In genomic region chr15:65409284-65409631, GRCh38 we compare ENCODE assay signal across 9 cellular contexts. TPM values are rescaled to one million over a fixed set of nuclear protein-coding genes. Genes with fewer than 3 reads are reported as not detected.
DNase-seq lines count a peak whose midpoint lies in the region; ATAC-seq and TF ChIP-seq lines count a peak whose summit lies in the region.
"Had no signal": no experiment of that assay in that cellular context is flagged by ENCODE, and none has a peak within 500 bp of the region (broad histone marks: within the 10 kb centered on the region; RNA-seq: fewer than 3 reads in every experiment).

No MANE protein-coding gene starts in this region.

- H3K9me3 ChIP-seq in AG04450 (ENCODE audit: control insufficient read depth, insufficient read depth, low read length) (no peaks in the 10 kb centered on the region), RWPE2 (ENCODE audit: severe bottlenecking) (no peaks in the 10 kb centered on the region)

- H3K36me3 Mint-ChIP-seq in GM23338 (ENCODE audit: low read depth) = peaks cover 12% of the 10 kb centered on the region
- H3K36me3 Mint-ChIP-seq in activated CD8-positive, alpha-beta memory T cell treated with anti-CD3 and anti-CD28 coated beads, Interleukin-2, amount 10 ng/mL, durations not matched to agents 7 days and 5 days = no peaks in the 10 kb centered on the region

- H3K79me2 ChIP-seq in GM23338 (replicated peaks; ENCODE audit: insufficient read depth) = peaks cover 9% of the 10 kb centered on the region; the same call in 1 of the 2 replicates

- no peak overlapping the region for H3K27ac Mint-ChIP-seq in GM23338
- H3K27ac Mint-ChIP-seq in activated CD8-positive, alpha-beta memory T cell treated with anti-CD3 and anti-CD28 coated beads, Interleukin-2, amount 10 ng/mL, durations not matched to agents 7 days and 5 days = no peak overlapping the region

- H3K9me3 Mint-ChIP-seq in GM23338 = no peaks in the 10 kb centered on the region
- no peaks in the 10 kb centered on the region for H3K9me3 Mint-ChIP-seq in activated CD8-positive, alpha-beta memory T cell treated with anti-CD3 and anti-CD28 coated beads, Interleukin-2, amount 10 ng/mL, durations not matched to agents 7 days and 5 days (ENCODE audit: low read depth)

- ATAC-seq in RWPE2 (ENCODE audit: low read depth) = peak; percentile 22; the same call in 2 of the 3 replicates
- no peak for ATAC-seq in GM23338
- no peak for ATAC-seq in activated CD8-positive, alpha-beta memory T cell treated with anti-CD3 and anti-CD28 coated beads, Interleukin-2, amount 10 ng/mL, durations not matched to agents 7 days and 5 days

- H3K27me3 ChIP-seq in AG04450 (ENCODE audit: control insufficient read depth, insufficient read depth, low read length) (peaks cover 2% of the 10 kb centered on the region), RWPE2 (ENCODE audit: insufficient read depth, poor library complexity, severe bottlenecking) (no peaks in the 10 kb centered on the region), GM23338 (ENCODE audit: insufficient read depth) (no peaks in the 10 kb centered on the region)
- H3K27me3 ChIP-seq: hepatocyte had no signal

- H3F3A ChIP-seq in GM23338 (replicated peaks; ENCODE audit: low read depth) = peaks cover 3% of the 10 kb centered on the region

- H3K4me1 ChIP-seq in RWPE2 (ENCODE audit: insufficient read depth, poor library complexity, severe bottlenecking) (no peaks in the 10 kb centered on the region), GM23338 (ENCODE audit: insufficient read depth) (peaks cover 26% of the 10 kb centered on the region)

- H3K4me3 ChIP-seq in AG04450 (ENCODE audit: low read depth, low read length) (no peak overlapping the region), RWPE2 (ENCODE audit: severe bottlenecking) (no peak overlapping the region), GM23338 (no peak overlapping the region)
- H3K4me3 ChIP-seq: hepatocyte had no signal

- H3K4me1 Mint-ChIP-seq in GM23338 = peaks cover 51% of the 10 kb centered on the region
- peaks cover 6% of the 10 kb centered on the region for H3K4me1 Mint-ChIP-seq in activated CD8-positive, alpha-beta memory T cell treated with anti-CD3 and anti-CD28 coated beads, Interleukin-2, amount 10 ng/mL, durations not matched to agents 7 days and 5 days

- peak overlapping the region; percentile 96 for H3K27ac ChIP-seq in AG04450 (ENCODE audit: low read depth, low read length)
- H3K27ac ChIP-seq in RWPE2 (ENCODE audit: poor library complexity, severe bottlenecking) = no peak overlapping the region
- no peak overlapping the region for H3K27ac ChIP-seq in GM23338 (ENCODE audit: low read depth)
- H3K27ac ChIP-seq: hepatocyte had no signal

- CTCF ChIA-PET in AG04450 (lab: Charles Lee) = interaction anchor here (0.6 to 1.5 kb wide), 4 partner anchors 8 to 305 kb away, joined by 3 to 13 read pairs (median 4); no protein-coding TSS in a partner anchor
- CTCF ChIA-PET in activated CD8-positive, alpha-beta memory T cell treated with anti-CD3 and anti-CD28 coated beads, Interleukin-2, amount 10 ng/mL, durations not matched to agents 7 days and 5 days (lab: Charles Lee) = interaction anchor here (0.6 to 0.8 kb wide), 3 partner anchors 8 to 950 kb away, joined by 3 read pairs; no protein-coding TSS in a partner anchor

- H3K4me3 Mint-ChIP-seq in GM23338 = no peak overlapping the region
- H3K4me3 Mint-ChIP-seq in activated CD8-positive, alpha-beta memory T cell treated with anti-CD3 and anti-CD28 coated beads, Interleukin-2, amount 10 ng/mL, durations not matched to agents 7 days and 5 days = no peak overlapping the region

- H3K27me3 Mint-ChIP-seq in GM23338 (ENCODE audit: insufficient read depth, low read depth, poor library complexity) = peaks cover 14% of the 10 kb centered on the region
- peaks cover 28% of the 10 kb centered on the region for H3K27me3 Mint-ChIP-seq in activated CD8-positive, alpha-beta memory T cell treated with anti-CD3 and anti-CD28 coated beads, Interleukin-2, amount 10 ng/mL, durations not matched to agents 7 days and 5 days

- H3K9me2 ChIP-seq in GM23338 (ENCODE audit: insufficient read depth) = 0 out of 2 replicates have a peak, but pooled peaks cover 7% of the 10 kb centered on the region

- no peaks in the 10 kb centered on the region for H3K36me3 ChIP-seq in RWPE2 (ENCODE audit: low read depth)
- H3K36me3 ChIP-seq in GM23338 (ENCODE audit: insufficient read depth) = no peaks in the 10 kb centered on the region

- no peak overlapping the region for H3K4me2 ChIP-seq in GM23338
- H3K4me2 ChIP-seq: hepatocyte had no signal

- DNase-seq in AG04450 (ENCODE audit: low read depth, low spot score) (peak; percentile 93), H4 (ENCODE audit: low spot score) (peak; percentile 97), RWPE2 (ENCODE audit: low spot score) (no peak), foreskin melanocyte (peak; percentile 52), GM23338 (ENCODE audit: low spot score) (no peak), globus pallidus (ENCODE audit: low spot score) (no peak), COLO668 (lab: John Stamatoyannopoulos, UW; ENCODE audit: unreplicated experiment) (no peak)
- no peak for DNase-seq in activated CD8-positive, alpha-beta memory T cell treated with anti-CD3 and anti-CD28 coated beads, Interleukin-2, amount 10 ng/mL, durations not matched to agents 7 days and 5 days

- H4K20me1 ChIP-seq in GM23338 (replicated peaks; ENCODE audit: insufficient read depth) = no peaks in the 10 kb centered on the region

- POLR2A ChIA-PET in AG04450 (lab: Yijun Ruan, JAX) = interaction anchor here (1.2 to 1.3 kb wide), 2 partner anchors 12 to 104 kb away, joined by 4 read pairs; no protein-coding TSS in a partner anchor

- H2AFZ ChIP-seq in GM23338 = no peak overlapping the region
- H2AFZ ChIP-seq: hepatocyte had no signal

- TF ChIP-seq CTCF in AG04450 (IDR thresholded peaks at IDR 0.05; ENCODE audit: low read depth, low read length) (0 out of 2 replicates have a peak, but pooled peaks have one; percentile 16), RWPE2 (IDR thresholded peaks at IDR 0.05; ENCODE audit: poor library complexity, severe bottlenecking) (no peak), GM23338 (conservative IDR thresholded peaks at IDR 0.05; ENCODE audit: low read depth in 2 of 2) (no peak)

TF ChIP-seq in GM23338, 12 proteins besides CTCF, POLR2A, EP300 and RAD21 (continues in another document):
- TF ChIP-seq POLR2AphosphoS5 (IDR thresholded peaks at IDR 0.05; ENCODE audit: low read depth) = no peak
- TF ChIP-seq STAT1 (IDR thresholded peaks at IDR 0.05; ENCODE audit: unreplicated experiment) = no peak
- TF ChIP-seq CREB1 (CRISPR knock-in tag; IDR thresholded peaks at IDR 0.05; ENCODE audit: low read depth) = no peak

RNA-seq across cellular contexts. Expression of gene IGDCC4, which starts 13.5 kb away (rescaled TPM):
- polyA plus RNA-seq in AG04450 (2011; rRNA removed) (5.2 and 5.6 TPM in 2 replicates), GM23338 (2016; fragmentation: Nextera tagmentation; extraction: Ambion mirVana) (7.2 and 7.5 TPM in 2 replicates)
- polyA minus RNA-seq in AG04450 (2011; rRNA and poly(A)+ RNA removed) = 6.0 and 7.2 TPM in 2 replicates
- total RNA-seq in H4 (2014; rRNA removed; shearing (Covaris generic)) = 0.10 and 0.14 TPM in 2 replicates
- 8.4 and 9.6 TPM in 2 replicates for total RNA-seq in GM23338 (2014; rRNA removed; shearing (Covaris generic))
- total RNA-seq in activated CD8-positive, alpha-beta memory T cell treated with anti-CD3 and anti-CD28 coated beads, Interleukin-2, amount 10 ng/mL, durations not matched to agents 7 days and 5 days = under 1 TPM; 0.14 to 0.26 TPM

RNA-seq across cellular contexts. Expression of gene IGDCC3, which starts 31.5 kb away (rescaled TPM):
- polyA plus RNA-seq in AG04450 (2011; rRNA removed) (0.11 and 0.16 TPM in 2 replicates), GM23338 (2016; fragmentation: Nextera tagmentation; extraction: Ambion mirVana) (15.3 and 16.4 TPM in 2 replicates)
- 0.18 TPM in 1 of 2 replicates, not detected in the other for polyA minus RNA-seq in AG04450 (2011; rRNA and poly(A)+ RNA removed)
- total RNA-seq in H4 (2014; rRNA removed; shearing (Covaris generic)) = not detected in 2 replicates
- 26.3 and 30.7 TPM in 2 replicates for total RNA-seq in GM23338 (2014; rRNA removed; shearing (Covaris generic))
- not detected for total RNA-seq in activated CD8-positive, alpha-beta memory T cell treated with anti-CD3 and anti-CD28 coated beads, Interleukin-2, amount 10 ng/mL, durations not matched to agents 7 days and 5 days

Comparison
In these comparisons a context has a peak if more than half of its experiments do, and no peak if none do; other contexts are left out.
1. DNase-seq: peak in AG04450 (single experiment), H4 (single experiment) and foreskin melanocyte (single experiment); none in RWPE2 (single experiment), GM23338 (single experiment), globus pallidus (single experiment), activated CD8-positive, alpha-beta memory T cell treated with anti-CD3 and anti-CD28 coated beads, Interleukin-2, amount 10 ng/mL, durations not matched to agents 7 days and 5 days (single experiment) and COLO668 (single experiment).
2. RNA of gene IGDCC3, which starts 31.5 kb away (total RNA-seq): 26.3 to 30.7 TPM in GM23338; not detected in H4 and not detected in activated CD8-positive, alpha-beta memory T cell treated with anti-CD3 and anti-CD28 coated beads, Interleukin-2, amount 10 ng/mL, durations not matched to agents 7 days and 5 days; every median in the first group is over 10 times any median in the second.